Comparison of ENCODE assay signal across 8 cellular contexts in genomic region chr5:64635056-64635686, GRCh38. TPM values are rescaled to one million over a fixed set of nuclear protein-coding genes. Genes with fewer than 3 reads are reported as not detected.
DNase-seq lines count a peak whose midpoint lies in the region; ATAC-seq and TF ChIP-seq lines count a peak whose summit lies in the region.

No MANE protein-coding gene starts in this region.

- 0 to 1% methylated on average over 1 of the region's 1 CpG for WGBS in lung, 2 donors

- H3K36me3 Mint-ChIP-seq in activated T-cell treated with anti-CD3 and anti-CD28 coated beads, Interleukin-2, amount 50 U/mL, for 24 hours (ENCODE audit: low read depth): no peaks in the 10 kb centered on the region

- H3K27me3 Mint-ChIP-seq in activated T-cell treated with anti-CD3 and anti-CD28 coated beads, Interleukin-2, amount 50 U/mL, for 24 hours: peaks cover 23% of the 10 kb centered on the region

- peak; percentile 42 for DNase-seq in NCI-H510A treated with DMSO at 0.1 percent for 48 hours (lab: John Stamatoyannopoulos, UW)
- no peak for DNase-seq in NCI-H510A (lab: John Stamatoyannopoulos, UW)
- peak; percentile 42 for DNase-seq in LoVo (ENCODE audit: low spot score)
- DNase-seq in breast epithelium (ENCODE audit: low spot score in 2 of 2): no peak
- no peak for DNase-seq in lung (ENCODE audit: low spot score)
- DNase-seq in stimulated activated CD4-positive, alpha-beta T cell treated with anti-CD3 and anti-CD28 coated beads, Interleukin-1b, Interleukin-23, amount 100 ng/mL, for 48 hours: no peak
- DNase-seq in activated T-cell treated with anti-CD3 and anti-CD28 coated beads, Interleukin-2, amount 50 U/mL, for 24 hours: no peak

- H3K9me3 Mint-ChIP-seq in activated T-cell treated with anti-CD3 and anti-CD28 coated beads, Interleukin-2, amount 50 U/mL, for 24 hours: no peaks in the 10 kb centered on the region

- H3K4me1 ChIP-seq in breast epithelium (no peaks in the 10 kb centered on the region), lung (ENCODE audit: control insufficient read depth in 2 of 2, insufficient read depth in 2 of 2, low read length in 2 of 2) (no peaks in the 10 kb centered on the region)

- H3K4me3 ChIP-seq in breast epithelium (no peak overlapping the region), lung (no peak overlapping the region)

- H3K36me3 ChIP-seq in breast epithelium: no peaks in the 10 kb centered on the region
- no peaks in the 10 kb centered on the region for H3K36me3 ChIP-seq in lung (ENCODE audit: control insufficient read depth in 2 of 2, insufficient read depth in 2 of 2, low read length in 2 of 2)

- H3K9me3 ChIP-seq in breast epithelium: no peaks in the 10 kb centered on the region
- H3K9me3 ChIP-seq in lung (ENCODE audit: control insufficient read depth in 2 of 2, insufficient read depth in 1 of 2, low read length in 1 of 2): no peaks in the 10 kb centered on the region

- intact Hi-C loops in breast epithelium (cut with DNase I; ENCODE audit: low total_unique reads): no loop called here

- TF ChIP-seq POLR2A in breast epithelium (IDR thresholded peaks at IDR 0.05): no peak

- H3K27ac ChIP-seq in breast epithelium (no peak overlapping the region), lung (ENCODE audit: low read depth in 1 of 2, low read length in 1 of 2) (no peak overlapping the region)

- no peak overlapping the region for H3K27ac Mint-ChIP-seq in activated T-cell treated with anti-CD3 and anti-CD28 coated beads, Interleukin-2, amount 50 U/mL, for 24 hours

- H3K4me3 Mint-ChIP-seq in activated T-cell treated with anti-CD3 and anti-CD28 coated beads, Interleukin-2, amount 50 U/mL, for 24 hours: no peak overlapping the region

- peaks cover 2% of the 10 kb centered on the region for H3K4me1 Mint-ChIP-seq in activated T-cell treated with anti-CD3 and anti-CD28 coated beads, Interleukin-2, amount 50 U/mL, for 24 hours (ENCODE audit: low read depth)

- H3K27me3 ChIP-seq in breast epithelium (peaks cover 0 to 3% of the 10 kb centered on the region in 2 donors), lung (ENCODE audit: control insufficient read depth, insufficient read depth) (no peaks in the 10 kb centered on the region)

- ATAC-seq in lung (ENCODE audit: insufficient read depth, low FRiP score): peak; percentile 43
- ATAC-seq in HG02938 (IDR thresholded peaks at IDR 0.05; ENCODE audit: unreplicated experiment): no peak

- TF ChIP-seq CTCF in breast epithelium (IDR thresholded peaks at IDR 0.05) (peak in 2 of 3 donors; percentile 58 to 71), lung (IDR thresholded peaks at IDR 0.05; ENCODE audit: control extremely low read depth, extremely low read depth) (peak; percentile 41)

RNA-seq across cellular contexts. Expression of gene SHISAL2B, which starts 55.1 kb away (rescaled TPM):
- total RNA-seq in breast epithelium (not detected), lung (1 to 10 TPM in 1 of 2 donors, under 1 TPM in 1; 0.34 to 2.8 TPM)
- polyA plus RNA-seq in lung: not detected

Comparison
In these comparisons a context has a peak if more than half of its experiments do, and no peak if none do; other contexts are left out.
1. DNase-seq: peak in NCI-H510A treated with DMSO at 0.1 percent for 48 hours (single experiment) and LoVo (single experiment); none in NCI-H510A (single experiment), breast epithelium (0 of 2), lung (single experiment), stimulated activated CD4-positive, alpha-beta T cell treated with anti-CD3 and anti-CD28 coated beads, Interleukin-1b, Interleukin-23, amount 100 ng/mL, for 48 hours (single experiment) and activated T-cell treated with anti-CD3 and anti-CD28 coated beads, Interleukin-2, amount 50 U/mL, for 24 hours (single experiment).